In genomic region chr17:38861399-38861843, GRCh38 we compare ENCODE assay signal across 10 cellular contexts. TPM values are rescaled to one million over a fixed set of nuclear protein-coding genes. Genes with fewer than 3 reads are reported as not detected.
DNase-seq lines count a peak whose midpoint lies in the region; ATAC-seq, FAIRE-seq and TF ChIP-seq lines count a peak whose summit lies in the region.
"Had no signal": no experiment of that assay in that cellular context is flagged by ENCODE, and none has a peak within 500 bp of the region (broad histone marks: within the 10 kb centered on the region; RNA-seq: fewer than 3 reads in every experiment).

No MANE protein-coding gene starts in this region.

- H3K4me3 Mint-ChIP-seq in type B pancreatic cell = peak overlapping the region; percentile 45
- H3K4me3 Mint-ChIP-seq: activated CD4-positive, alpha-beta T cell treated with anti-CD3 and anti-CD28 coated beads, Interleukin-2, amount 10 ng/mL, durations not matched to agents 7 days and 5 days had no signal

- no peaks in the 10 kb centered on the region for H3K36me3 ChIP-seq in GM12878 (ENCODE audit: control insufficient read depth in 2 of 2, insufficient read depth in 2 of 2, low read length in 1 of 2)

- no peak overlapping the region for H3K27ac Mint-ChIP-seq in type B pancreatic cell

- H3K9me3 ChIP-seq in GM12878 (replicated peaks; ENCODE audit: control insufficient read depth, insufficient read depth, low read length) = no peaks in the 10 kb centered on the region

- POLR2A ChIA-PET in GM12878 (lab: Charles Lee) = no interaction called here
- POLR2A ChIA-PET in HEK293T (lab: Yijun Ruan, JAX) = interaction anchor here (1.0 to 2.6 kb wide), 4 partner anchors 8 to 112 kb away, joined by 3 to 15 read pairs (median 6); partner anchors contain the start of genes LASP1 and RPL23

- in situ Hi-C loops in GM12878 (cut with MboI) = no loop called here

- H3K4me1 ChIP-seq in GM12878 (ENCODE audit: control insufficient read depth, insufficient read depth, low read length) = peaks cover 13% of the 10 kb centered on the region

- no peak for FAIRE-seq in GM12878 (lab: Jason Lieb, UNC)

- no peaks in the 10 kb centered on the region for H3K27me3 Mint-ChIP-seq in type B pancreatic cell
- H3K27me3 Mint-ChIP-seq: activated CD4-positive, alpha-beta T cell treated with anti-CD3 and anti-CD28 coated beads, Interleukin-2, amount 10 ng/mL, durations not matched to agents 7 days and 5 days had no signal

- H3K79me2 ChIP-seq in GM12878 (ENCODE audit: control insufficient read depth, insufficient read depth, low read length) = no peaks in the 10 kb centered on the region

- TF ChIP-seq CTCF in GM12878 (IDR thresholded peaks at IDR 0.05 in 2 of 3, conservative IDR thresholded peaks at IDR 0.05 in 1 of 3; ENCODE audit: control insufficient read depth in 2 of 3, extremely low read depth in 1 of 3, insufficient read depth in 1 of 3, low read depth in 3 of 3, low read length in 3 of 3) (no peak), type B pancreatic cell (conservative IDR thresholded peaks at IDR 0.05) (no peak)

- no peak overlapping the region for H3K4me2 ChIP-seq in GM12878 (ENCODE audit: control insufficient read depth, insufficient read depth)

- 49% methylated on average over 8 of the region's 8 CpGs for WGBS in GM12878 (ENCODE audit: insufficient coverage, insufficient replicate concordance, low lambda C conversion rate, missing lambda C conversion rate)

- RAD21 ChIA-PET in GM12878 (lab: Charles Lee; ENCODE audit: unreplicated experiment) = interaction anchor here (0.9 kb wide), 1 partner anchor 10 kb away, joined by 4 read pairs; no protein-coding TSS in a partner anchor

- no peak overlapping the region for H3K27ac ChIP-seq in GM12878 (ENCODE audit: control insufficient read depth, insufficient read depth)
- H3K27ac ChIP-seq: epithelial cell of prostate had no signal

- H4K20me1 ChIP-seq in GM12878 (ENCODE audit: control insufficient read depth, insufficient read depth) = no peaks in the 10 kb centered on the region

- CTCF ChIA-PET in GM12878 (lab: Yijun Ruan, JAX) (no interaction called here), HEK293T (lab: Yijun Ruan, JAX) (interaction anchor here (0.6 to 0.7 kb wide), 3 partner anchors 41 to 251 kb away, joined by 3 read pairs; no protein-coding TSS in a partner anchor)

- no peaks in the 10 kb centered on the region for H3K9me3 Mint-ChIP-seq in type B pancreatic cell
- H3K9me3 Mint-ChIP-seq: activated CD4-positive, alpha-beta T cell treated with anti-CD3 and anti-CD28 coated beads, Interleukin-2, amount 10 ng/mL, durations not matched to agents 7 days and 5 days had no signal

- intact Hi-C loops in GM12878 (cut with micrococcal nuclease; ENCODE audit: unreplicated experiment) = loop anchor here (10.0 kb wide), 1 partner anchor 187 kb away; the partner anchor contains the start of gene EPOP

- peak; percentile 50 for DNase-seq in stimulated activated CD4-positive, alpha-beta T cell treated with anti-CD3 and anti-CD28 coated beads, Interleukin-1b, Interleukin-23, amount 100 ng/mL, for 48 hours
- no peak for DNase-seq in stimulated activated CD4-positive, alpha-beta T cell treated with anti-CD3 and anti-CD28 coated beads, Interleukin-2, amount 100 ng/mL, for 48 hours
- DNase-seq in NCI-H1930 (lab: John Stamatoyannopoulos, UW) = peak; percentile 15 to 20
- DNase-seq in GM12878 (ENCODE audit: low read depth, low spot score) = no peak
- no peak for DNase-seq in type B pancreatic cell (ENCODE audit: extremely low spot score, unreplicated experiment)
- no peak for DNase-seq in middle frontal gyrus (ENCODE audit: extremely low spot score, low spot score)
- DNase-seq in HEK293T (ENCODE audit: extremely low spot score) = no peak
- DNase-seq: activated CD4-positive, alpha-beta T cell treated with anti-CD3 and anti-CD28 coated beads, Interleukin-2, amount 10 ng/mL, durations not matched to agents 7 days and 5 days had no signal

- TF ChIP-seq EP300 in GM12878 (IDR thresholded peaks at IDR 0.05; ENCODE audit: borderline replicate concordance in 1 of 2, control insufficient read depth in 1 of 2, low read depth in 2 of 2, low read length in 2 of 2) = no peak

- BruUV-seq in GM12878 (replicated peaks; lab: Mats Ljungman, UMichigan) = no TSS peak

- H3K27me3 ChIP-seq in GM12878 (replicated peaks in 1 of 2; ENCODE audit: control insufficient read depth in 2 of 2, insufficient read depth in 2 of 2, low read length in 1 of 2) = no peaks in the 10 kb centered on the region

- no peak overlapping the region for H3K9ac ChIP-seq in GM12878 (ENCODE audit: control insufficient read depth, insufficient read depth, low read length)

- SMC1A ChIA-PET in GM12878 (lab: Charles Lee; ENCODE audit: uncharacterized antibody, unreplicated experiment) = no interaction called here

- H2AFZ ChIP-seq in GM12878 (ENCODE audit: control insufficient read depth, low read depth, low read length) = no peak overlapping the region

- no peak for TF ChIP-seq POLR2A in GM12878 (IDR thresholded peaks at IDR 0.05; ENCODE audit: low read depth, low read length)

- no peaks in the 10 kb centered on the region for H3K36me3 Mint-ChIP-seq in type B pancreatic cell

- no peak for ATAC-seq in GM12878
- ATAC-seq in GM21528 (IDR thresholded peaks at IDR 0.05; ENCODE audit: low FRiP score, unreplicated experiment) = no peak

- H3K4me3 ChIP-seq in GM12878 = no peak overlapping the region

- no peaks in the 10 kb centered on the region for H3K4me1 Mint-ChIP-seq in type B pancreatic cell (ENCODE audit: unreplicated experiment)

- TF ChIP-seq RAD21 in GM12878 (IDR thresholded peaks at IDR 0.05; ENCODE audit: insufficient read depth, low read depth, low read length) = no peak

TF ChIP-seq in GM12878, 131 proteins besides CTCF, POLR2A, EP300 and RAD21 (continues in another document):
- TF ChIP-seq ASH2L (IDR thresholded peaks at IDR 0.05; ENCODE audit: borderline replicate concordance, low read depth) (no peak), SREBF2 (IDR thresholded peaks at IDR 0.05; ENCODE audit: low read length) (peak; percentile 79)

TF ChIP-seq in HEK293T, 16 proteins besides CTCF, POLR2A, EP300 and RAD21 (continues in another document):
- no peak for TF ChIP-seq LEF1 (IDR thresholded peaks at IDR 0.05; ENCODE audit: borderline replicate concordance)

RNA-seq across cellular contexts. Expression of gene RPL23, which starts 7.9 kb away (rescaled TPM):
- total RNA-seq in GM12878 (2013; cell fraction: nucleolus; rRNA removed) = 251 and 278 TPM in 2 replicates
- total RNA-seq in GM12878 (2014; rRNA removed) (2,317 and 2,414 TPM in 2 replicates), GM12878 (2014; rRNA removed; fragmentation: Illumina TruSeq; extraction: Trizol) (3,231 and 3,325 TPM in 2 replicates), GM12878 (2021) (2,200 and 2,256 TPM in 2 replicates), type B pancreatic cell (ENCODE audit: low replicate concordance) (1,908 and 1,925 TPM in 2 replicates)
- 15,073 TPM for polyA plus RNA-seq in GM12878 (2011; ENCODE audit: low read depth)
- polyA plus RNA-seq in GM12878 (2011; rRNA removed) (2,867 and 3,528 TPM in 2 replicates), GM12878 (2014; fragmentation: Illumina TruSeq; extraction: Trizol) (4,821 and 5,052 TPM in 2 replicates), GM12878 (2014; fragmentation: Nextera tagmentation; extraction: Ambion mirVana) (1,000 to 10,000 TPM; 3,319 to 3,754 TPM), GM12878 (2014; rRNA removed) (3,219 and 3,296 TPM in 2 replicates), GM12878 (2016; fragmentation: Nextera tagmentation; extraction: Ambion mirVana) (1,000 to 10,000 TPM; 2,341 to 2,536 TPM)
- polyA plus RNA-seq in GM12878 (2011; cell fraction: cytosol; rRNA removed) = 1,769 and 1,817 TPM in 2 replicates
- 668 and 763 TPM in 2 replicates for polyA plus RNA-seq in GM12878 (2011; cell fraction: nucleus; rRNA removed)
- polyA plus RNA-seq in GM12878 (2012) = 4,332 and 4,612 TPM in 2 replicates
- polyA minus RNA-seq in GM12878 (2011; rRNA and poly(A)+ RNA removed) = 682 and 694 TPM in 2 replicates
- 326 and 362 TPM in 2 replicates for polyA minus RNA-seq in GM12878 (2011; cell fraction: cytosol; rRNA and poly(A)+ RNA removed)
- polyA minus RNA-seq in GM12878 (2011; cell fraction: nucleus; rRNA and poly(A)+ RNA removed) = 94.9 and 131 TPM in 2 replicates

RNA-seq across cellular contexts. Expression of gene LASP1, which starts 8.4 kb away (rescaled TPM):
- 86.9 and 95.9 TPM in 2 replicates for total RNA-seq in GM12878 (2013; cell fraction: nucleolus; rRNA removed)
- total RNA-seq in GM12878 (2014; rRNA removed) (40.9 and 42.3 TPM in 2 replicates), GM12878 (2014; rRNA removed; fragmentation: Illumina TruSeq; extraction: Trizol) (33.8 and 37.6 TPM in 2 replicates), GM12878 (2021) (105 and 114 TPM in 2 replicates), type B pancreatic cell (ENCODE audit: low replicate concordance) (159 and 210 TPM in 2 replicates)
- 52.3 TPM for polyA plus RNA-seq in GM12878 (2011; ENCODE audit: low read depth)
- polyA plus RNA-seq in GM12878 (2011; rRNA removed) (39.4 and 47.7 TPM in 2 replicates), GM12878 (2014; fragmentation: Illumina TruSeq; extraction: Trizol) (69.5 and 81.8 TPM in 2 replicates), GM12878 (2014; fragmentation: Nextera tagmentation; extraction: Ambion mirVana) (10 to 100 TPM; 21.0 to 27.0 TPM), GM12878 (2014; rRNA removed) (78.9 and 85.4 TPM in 2 replicates), GM12878 (2016; fragmentation: Nextera tagmentation; extraction: Ambion mirVana) (10 to 100 TPM; 70.8 to 74.5 TPM)
- polyA plus RNA-seq in GM12878 (2011; cell fraction: cytosol; rRNA removed) = 88.5 and 98.7 TPM in 2 replicates
- 47.3 and 65.2 TPM in 2 replicates for polyA plus RNA-seq in GM12878 (2011; cell fraction: nucleus; rRNA removed)
- polyA plus RNA-seq in GM12878 (2012) = 89.6 and 99.7 TPM in 2 replicates
- 53.3 and 89.4 TPM in 2 replicates for polyA minus RNA-seq in GM12878 (2011; rRNA and poly(A)+ RNA removed)
- polyA minus RNA-seq in GM12878 (2011; cell fraction: cytosol; rRNA and poly(A)+ RNA removed) = 35.5 and 39.2 TPM in 2 replicates
- polyA minus RNA-seq in GM12878 (2011; cell fraction: nucleus; rRNA and poly(A)+ RNA removed) = 19.1 and 33.7 TPM in 2 replicates

RNA-seq across cellular contexts. Expression of gene CWC25, which starts 36.3 kb away (rescaled TPM):
- total RNA-seq in GM12878 (2013; cell fraction: nucleolus; rRNA removed) = 35.9 and 43.1 TPM in 2 replicates
- 14.7 and 17.5 TPM in 2 replicates for total RNA-seq in GM12878 (2014; rRNA removed)
- total RNA-seq in GM12878 (2014; rRNA removed; fragmentation: Illumina TruSeq; extraction: Trizol) = 18.5 and 19.9 TPM in 2 replicates
- total RNA-seq in GM12878 (2021) = 15.9 and 17.1 TPM in 2 replicates
- polyA plus RNA-seq in GM12878 (2011; ENCODE audit: low read depth) = 15.8 TPM
- polyA plus RNA-seq in GM12878 (2011; rRNA removed) = 29.6 and 30.7 TPM in 2 replicates
- 25.2 and 26.9 TPM in 2 replicates for polyA plus RNA-seq in GM12878 (2011; cell fraction: cytosol; rRNA removed)
- 82.1 and 92.2 TPM in 2 replicates for polyA plus RNA-seq in GM12878 (2011; cell fraction: nucleus; rRNA removed)
- 20.4 and 24.4 TPM in 2 replicates for polyA plus RNA-seq in GM12878 (2012)
- polyA plus RNA-seq in GM12878 (2014; fragmentation: Illumina TruSeq; extraction: Trizol) = 29.7 and 29.9 TPM in 2 replicates
- polyA plus RNA-seq in GM12878 (2014; fragmentation: Nextera tagmentation; extraction: Ambion mirVana) = 10 to 100 TPM; 25.0 to 29.7 TPM
- polyA plus RNA-seq in GM12878 (2014; rRNA removed) = 19.9 and 28.1 TPM in 2 replicates
- polyA plus RNA-seq in GM12878 (2016; fragmentation: Nextera tagmentation; extraction: Ambion mirVana) = 10 to 100 TPM; 15.4 to 20.9 TPM
- polyA minus RNA-seq in GM12878 (2011; rRNA and poly(A)+ RNA removed) = 14.0 and 14.2 TPM in 2 replicates
- 3.2 and 5.6 TPM in 2 replicates for polyA minus RNA-seq in GM12878 (2011; cell fraction: cytosol; rRNA and poly(A)+ RNA removed)
- polyA minus RNA-seq in GM12878 (2011; cell fraction: nucleus; rRNA and poly(A)+ RNA removed) = 7.7 and 10.5 TPM in 2 replicates
- total RNA-seq in type B pancreatic cell (ENCODE audit: low replicate concordance) = 17.7 and 19.7 TPM in 2 replicates

Comparison
In these comparisons a context has a peak if more than half of its experiments do, and no peak if none do; other contexts are left out.
1. DNase-seq: peak in stimulated activated CD4-positive, alpha-beta T cell treated with anti-CD3 and anti-CD28 coated beads, Interleukin-1b, Interleukin-23, amount 100 ng/mL, for 48 hours (single experiment) and NCI-H1930 (2 of 2); none in stimulated activated CD4-positive, alpha-beta T cell treated with anti-CD3 and anti-CD28 coated beads, Interleukin-2, amount 100 ng/mL, for 48 hours (0 of 2), GM12878 (single experiment), type B pancreatic cell (single experiment), middle frontal gyrus (single experiment) and HEK293T (single experiment).